Comparison of ENCODE assay signal across 25 cellular contexts in the genomic region with DNA sequence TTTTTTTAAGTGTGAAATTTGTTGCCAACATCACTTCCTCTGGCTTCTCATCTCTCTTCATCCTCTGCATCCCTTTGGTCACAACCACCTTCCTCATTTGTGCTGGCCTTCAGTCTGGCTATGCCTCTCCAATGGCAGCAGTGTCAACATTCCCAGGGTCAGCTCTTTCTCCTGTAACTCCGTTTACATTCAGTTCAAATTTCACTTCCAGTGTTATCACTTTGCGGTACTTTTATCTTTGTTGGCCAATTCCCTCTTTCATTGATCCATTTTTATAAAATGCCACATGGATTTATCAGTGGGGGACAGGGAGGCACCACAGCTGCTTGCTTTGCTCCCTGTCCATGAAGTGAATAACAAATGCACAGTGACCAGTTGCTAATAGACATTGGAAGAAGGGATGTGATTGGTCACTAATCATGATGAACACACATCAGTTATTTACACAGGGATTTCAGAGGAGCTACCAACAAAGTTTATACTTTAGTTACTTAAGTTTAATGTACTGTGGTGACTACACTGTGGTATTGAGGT.
A peak's percentile ranks its signal among the peaks of the same experiment; 100 is the strongest.
DNase-seq lines count a peak whose midpoint lies in the region; ATAC-seq, FAIRE-seq and TF ChIP-seq lines count a peak whose summit lies in the region.
"Had no signal": no experiment of that assay in that cellular context is flagged by ENCODE, and none has a peak within 500 bp of the region (broad histone marks: within the 10 kb centered on the region; RNA-seq: fewer than 3 reads in every experiment).

No MANE protein-coding gene starts in this region.

- intact Hi-C loops in Calu3 (cut with micrococcal nuclease; ENCODE audit: unreplicated experiment) (no loop called here), K562 (cut with micrococcal nuclease) (no loop called here), lower lobe of right lung (cut with DNase I) (no loop called here)

- ATAC-seq in K562 (no peak), lower lobe of right lung (no peak), GM21447 (IDR thresholded peaks at IDR 0.05; ENCODE audit: unreplicated experiment) (no peak)
- ATAC-seq: heart left ventricle; left lung; naive thymus-derived CD8-positive, alpha-beta T cell had no signal

- H2AFZ ChIP-seq in K562 (ENCODE audit: low read depth, low read length), result no peak overlapping the region
- H2AFZ ChIP-seq: parathyroid adenoma had no signal

- H4K20me1 ChIP-seq in K562 (replicated peaks; ENCODE audit: control insufficient read depth, insufficient read depth, low read length), result no peaks in the 10 kb centered on the region

- peaks cover 10% of the 10 kb centered on the region for H3K4me1 Mint-ChIP-seq in Calu3 (ENCODE audit: low read depth, unreplicated experiment)
- H3K4me1 Mint-ChIP-seq: activated naive CD8-positive, alpha-beta T cell treated with anti-CD3 and anti-CD28 coated beads, Interleukin-2, amount 10 ng/mL, durations not matched to agents 7 days and 5 days; mesothelial cell of epicardium had no signal

- H3K36me3 Mint-ChIP-seq in Calu3 (ENCODE audit: insufficient read depth, unreplicated experiment), result no peaks in the 10 kb centered on the region

- CTCF ChIA-PET in Calu3 (lab: Charles Lee) (interaction anchor here (0.8 kb wide), 1 partner anchor 45 kb away, joined by 4 read pairs; no protein-coding TSS in a partner anchor), K562 (lab: Yijun Ruan, JAX; ENCODE audit: low intra/inter-chr PET ratio) (no interaction called here)

- FAIRE-seq in K562 (lab: Jason Lieb, UNC) (no peak), frontal cortex (lab: Jason Lieb, UNC) (no peak)

- no peaks in the 10 kb centered on the region for H3K9me3 ChIP-seq in K562 (replicated peaks; ENCODE audit: control insufficient read depth, insufficient read depth, low read depth, low read length)
- H3K9me3 ChIP-seq in lower lobe of right lung, result no peaks in the 10 kb centered on the region
- H3K9me3 ChIP-seq: colonic mucosa, heart left ventricle, left lung, sigmoid colon, SK-N-SH had no signal

- H3K27me3 ChIP-seq in K562 (ENCODE audit: control insufficient read depth in 2 of 2, insufficient read depth in 2 of 2, low read length in 2 of 2) (no peaks in the 10 kb centered on the region), lower lobe of right lung (ENCODE audit: low read depth) (no peaks in the 10 kb centered on the region)
- H3K27me3 ChIP-seq: colonic mucosa, heart left ventricle, left lung, sigmoid colon had no signal

- H3K36me3 ChIP-seq in K562 (ENCODE audit: control insufficient read depth, insufficient read depth, low read length), result no peaks in the 10 kb centered on the region
- H3K36me3 ChIP-seq in lower lobe of right lung, result peaks cover 14% of the 10 kb centered on the region
- H3K36me3 ChIP-seq: colonic mucosa had no signal

- H3K79me2 ChIP-seq in K562 (ENCODE audit: control insufficient read depth, insufficient read depth, low read length), result no peaks in the 10 kb centered on the region
- H3K79me2 ChIP-seq: parathyroid adenoma had no signal

- H3K27me3 Mint-ChIP-seq in Calu3 (ENCODE audit: unreplicated experiment), result no peaks in the 10 kb centered on the region
- H3K27me3 Mint-ChIP-seq: activated naive CD8-positive, alpha-beta T cell treated with anti-CD3 and anti-CD28 coated beads, Interleukin-2, amount 10 ng/mL, durations not matched to agents 7 days and 5 days; brain; CD4-positive, alpha-beta T cell; naive thymus-derived CD8-positive, alpha-beta T cell had no signal

- TF ChIP-seq POLR2A in K562 (conservative IDR thresholded peaks at IDR 0.05), result no peak

- BruUV-seq in Calu3 (replicated peaks; lab: Mats Ljungman, UMichigan), result no TSS peak
- no TSS peak for BruUV-seq in K562 (replicated peaks; lab: Mats Ljungman, UMichigan)

- TF ChIP-seq CTCF in Calu3 (IDR thresholded peaks at IDR 0.05; ENCODE audit: unreplicated experiment) (no peak), K562 (IDR thresholded peaks at IDR 0.05 in 2 of 3, conservative IDR thresholded peaks at IDR 0.05 in 1 of 3; ENCODE audit: insufficient read depth in 2 of 3, low read depth in 1 of 3, low read length in 3 of 3) (no peak), lower lobe of right lung (IDR thresholded peaks at IDR 0.05) (no peak)

- in situ Hi-C loops in K562 (cut with MboI), result no loop called here

- H3K9ac ChIP-seq in K562 (ENCODE audit: insufficient read depth in 1 of 2, low read depth in 2 of 2, low read length in 2 of 2), result 0 out of 4 replicates have a peak overlapping the region, but pooled peaks of 1 of the 2 experiments have one; percentile 8
- H3K9ac ChIP-seq: parathyroid adenoma, SK-N-SH had no signal

- no peak for TF ChIP-seq RAD21 in K562 (CRISPR knock-in tag; conservative IDR thresholded peaks at IDR 0.05 in 1 of 2, IDR thresholded peaks at IDR 0.05 in 1 of 2)

- H3K4me1 ChIP-seq in K562 (replicated peaks in 1 of 2; ENCODE audit: control insufficient read depth in 2 of 2, insufficient read depth in 2 of 2, low read length in 2 of 2) (no peaks in the 10 kb centered on the region; a peak in 1 of 5 replicates), lower lobe of right lung (no peaks in the 10 kb centered on the region)
- H3K4me1 ChIP-seq: colonic mucosa, left lung, parathyroid adenoma, sigmoid colon had no signal

- no peaks in the 10 kb centered on the region for H3K9me1 ChIP-seq in K562 (ENCODE audit: control insufficient read depth, insufficient read depth, low read length)

- DNase-seq in Calu3, result no peak
- DNase-seq in M059J (ENCODE audit: low read depth), result peak; percentile 32
- no peak for DNase-seq in K562 (ENCODE audit: extremely low read depth in 1 of 4, low spot score in 3 of 4)
- DNase-seq in non-pigmented ciliary epithelial cell (ENCODE audit: low read depth), result peak; percentile 19
- no peak for DNase-seq in frontal cortex (ENCODE audit: low spot score in 2 of 2)
- DNase-seq in lower lobe of right lung, result no peak
- DNase-seq: activated CD4-positive, alpha-beta T cell treated with anti-CD3 and anti-CD28 coated beads, Interleukin-2, amount 50 U/mL, for 48 hours; activated CD4-positive, CD25-positive, alpha-beta regulatory T cell; activated CD8-positive, alpha-beta memory T cell treated with anti-CD3 and anti-CD28 coated beads, Interleukin-2, amount 50 U/mL, for 48 hours; activated naive CD8-positive, alpha-beta T cell treated with anti-CD3 and anti-CD28 coated beads, Interleukin-2, amount 10 ng/mL, durations not matched to agents 7 days and 5 days; CD4-positive, alpha-beta T cell; colonic mucosa; heart left ventricle; left lung; naive thymus-derived CD8-positive, alpha-beta T cell; NCI-H146; NCI-H526 treated with DMSO at 0.1 percent for 48 hours; sigmoid colon; SK-N-SH had no signal

- POLR2A ChIA-PET in K562 (lab: Yijun Ruan, JAX), result no interaction called here

- peak overlapping the region; percentile 28 for H3K27ac Mint-ChIP-seq in Calu3 (ENCODE audit: unreplicated experiment)
- H3K27ac Mint-ChIP-seq: activated naive CD8-positive, alpha-beta T cell treated with anti-CD3 and anti-CD28 coated beads, Interleukin-2, amount 10 ng/mL, durations not matched to agents 7 days and 5 days; brain; CD4-positive, alpha-beta T cell; mesothelial cell of epicardium; T-helper 2 cell treated with Interferon-gamma antibody and Interleukin-4, amounts not matched to agents 5 μg/mL and 100 μg/mL, for 36 hours had no signal

- H3K9me3 Mint-ChIP-seq in Calu3 (ENCODE audit: low read depth, unreplicated experiment), result no peaks in the 10 kb centered on the region
- H3K9me3 Mint-ChIP-seq: activated naive CD8-positive, alpha-beta T cell treated with anti-CD3 and anti-CD28 coated beads, Interleukin-2, amount 10 ng/mL, durations not matched to agents 7 days and 5 days; brain; CD4-positive, alpha-beta T cell; T-helper 2 cell treated with Interferon-gamma antibody and Interleukin-4, amounts not matched to agents 5 μg/mL and 100 μg/mL, for 36 hours had no signal

- H3K27ac ChIP-seq in K562 (ENCODE audit: extremely low read depth, low read depth, low read length), result no peak overlapping the region
- H3K27ac ChIP-seq in lower lobe of right lung, result no peak overlapping the region
- H3K27ac ChIP-seq: colonic mucosa, heart left ventricle, left lung, parathyroid adenoma, RWPE1, sigmoid colon had no signal

- 17% methylated on average over 2 of the region's 2 CpGs for WGBS in K562 (ENCODE audit: insufficient coverage, low coverage, missing lambda C conversion rate)

- no peak overlapping the region for H3K4me3 ChIP-seq in K562
- H3K4me3 ChIP-seq in lower lobe of right lung, result no peak overlapping the region
- H3K4me3 ChIP-seq: colonic mucosa, heart left ventricle, left lung, sigmoid colon had no signal

- no peak overlapping the region for H3K4me3 Mint-ChIP-seq in Calu3 (ENCODE audit: low read depth, unreplicated experiment)
- H3K4me3 Mint-ChIP-seq: activated naive CD8-positive, alpha-beta T cell treated with anti-CD3 and anti-CD28 coated beads, Interleukin-2, amount 10 ng/mL, durations not matched to agents 7 days and 5 days; brain; CD4-positive, alpha-beta T cell; mesothelial cell of epicardium; naive thymus-derived CD8-positive, alpha-beta T cell; T-helper 2 cell treated with Interferon-gamma antibody and Interleukin-4, amounts not matched to agents 5 μg/mL and 100 μg/mL, for 36 hours had no signal

- H3K4me2 ChIP-seq in K562 (ENCODE audit: insufficient read depth, low read length), result no peak overlapping the region
- H3K4me2 ChIP-seq: SK-N-SH had no signal

- no peak for TF ChIP-seq EP300 in K562 (IDR thresholded peaks at IDR 0.05; ENCODE audit: low read length)

TF ChIP-seq in K562, 482 proteins besides CTCF, POLR2A, EP300 and RAD21 (continues in another document):
- TF ChIP-seq FOXA3 (CRISPR knock-in tag; conservative IDR thresholded peaks at IDR 0.05 in 1 of 2, IDR thresholded peaks at IDR 0.05 in 1 of 2), result peak; percentile 31 to 76; a peak in 3 of 4 replicates
- no peak for TF ChIP-seq NR2C1 (IDR thresholded peaks at IDR 0.05)
- TF ChIP-seq NR2C1 (tag; IDR thresholded peaks at IDR 0.05), result no peak
- TF ChIP-seq TCF3 (CRISPR knock-in tag; IDR thresholded peaks at IDR 0.05), result peak; percentile 9; the same call in 1 of the 2 replicates
- TF ChIP-seq ZNF197 (CRISPR knock-in tag; IDR thresholded peaks at IDR 0.05; ENCODE audit: low read depth), result no peak
- TF ChIP-seq, protein P1, sequence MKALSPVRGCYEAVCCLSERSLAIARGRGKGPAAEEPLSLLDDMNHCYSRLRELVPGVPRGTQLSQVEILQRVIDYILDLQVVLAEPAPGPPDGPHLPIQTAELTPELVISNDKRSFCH (CRISPR knock-in tag; IDR thresholded peaks at IDR 0.05), result no peak
- TF ChIP-seq, protein P1 (tag; IDR thresholded peaks at IDR 0.05), result peak; percentile 90
- no peak for TF ChIP-seq TAF9B (IDR thresholded peaks at IDR 0.05; ENCODE audit: partially characterized antibody)
- no peak for TF ChIP-seq ZBTB7A (IDR thresholded peaks at IDR 0.05; ENCODE audit: borderline replicate concordance, control insufficient read depth, low read depth, low read length)
- TF ChIP-seq BHLHE40 (IDR thresholded peaks at IDR 0.05; ENCODE audit: low read length), result no peak
- no peak for TF ChIP-seq DDX20 (tag; IDR thresholded peaks at IDR 0.05; ENCODE audit: low read depth)
- TF ChIP-seq ZBTB8A (IDR thresholded peaks at IDR 0.05; ENCODE audit: partially characterized antibody), result no peak
- TF ChIP-seq ZNF408 (CRISPR knock-in tag; IDR thresholded peaks at IDR 0.05; ENCODE audit: low read depth), result no peak

Comparison
In these comparisons a context has a peak if more than half of its experiments do, and no peak if none do; other contexts are left out.
1. DNase-seq: peak in M059J (single experiment) and non-pigmented ciliary epithelial cell (single experiment); none in Calu3 (single experiment), K562 (0 of 4), frontal cortex (0 of 2) and lower lobe of right lung (single experiment).